Comparison of ENCODE assay signal across 27 cellular contexts in genomic region chr12:26994109-26994508, GRCh38.
"Had no signal": no experiment of that assay in that cellular context is flagged by ENCODE, and none has a peak within 500 bp of the region (broad histone marks: within the 10 kb centered on the region; RNA-seq: fewer than 3 reads in every experiment).

No MANE protein-coding gene starts in this region.

- H3K4me3 ChIP-seq: colonic mucosa, coronary artery, dorsolateral prefrontal cortex, esophagus muscularis mucosa, esophagus squamous epithelium, gastrocnemius medialis, gastroesophageal sphincter, heart left ventricle, heart right ventricle had no signal

- H3K4me1 ChIP-seq: colonic mucosa, esophagus squamous epithelium, foreskin keratinocyte, gastrocnemius medialis, gastroesophageal sphincter had no signal

- H3K9me3 ChIP-seq: colonic mucosa, esophagus muscularis mucosa, esophagus squamous epithelium, gastrocnemius medialis, gastroesophageal sphincter, heart left ventricle, heart right ventricle had no signal

- ATAC-seq: effector memory CD8-positive, alpha-beta T cell; esophagus mucosa; foreskin keratinocyte; gastrocnemius medialis; gastroesophageal sphincter; heart left ventricle; heart right ventricle had no signal

- H3K27ac ChIP-seq: colonic mucosa, coronary artery, dorsolateral prefrontal cortex, esophagus muscularis mucosa, esophagus squamous epithelium, foreskin keratinocyte, gastrocnemius medialis, gastroesophageal sphincter, heart left ventricle, heart right ventricle had no signal

- FAIRE-seq: colon, endometrium, endothelial cell of umbilical vein, frontal cortex had no signal

- H3K27me3 ChIP-seq: colonic mucosa, dorsolateral prefrontal cortex, esophagus muscularis mucosa, esophagus squamous epithelium, foreskin keratinocyte, gastrocnemius medialis, gastroesophageal sphincter, heart left ventricle, heart right ventricle had no signal

- H3K36me3 ChIP-seq: colonic mucosa had no signal

- DNase-seq: colonic mucosa; cortex of kidney; dermis blood vessel endothelial cell; dorsolateral prefrontal cortex; effector CD4-positive, alpha-beta T cell; effector CD8-positive, alpha-beta T cell; effector memory CD4-positive, alpha-beta T cell; effector memory CD8-positive, alpha-beta T cell; endodermal cell; erythroblast; esophagus squamous epithelium; foreskin fibroblast; foreskin keratinocyte; foreskin melanocyte; gastrocnemius medialis; glutamatergic neuron; head of caudate nucleus; heart left ventricle; heart right ventricle had no signal
